In the genomic region with DNA sequence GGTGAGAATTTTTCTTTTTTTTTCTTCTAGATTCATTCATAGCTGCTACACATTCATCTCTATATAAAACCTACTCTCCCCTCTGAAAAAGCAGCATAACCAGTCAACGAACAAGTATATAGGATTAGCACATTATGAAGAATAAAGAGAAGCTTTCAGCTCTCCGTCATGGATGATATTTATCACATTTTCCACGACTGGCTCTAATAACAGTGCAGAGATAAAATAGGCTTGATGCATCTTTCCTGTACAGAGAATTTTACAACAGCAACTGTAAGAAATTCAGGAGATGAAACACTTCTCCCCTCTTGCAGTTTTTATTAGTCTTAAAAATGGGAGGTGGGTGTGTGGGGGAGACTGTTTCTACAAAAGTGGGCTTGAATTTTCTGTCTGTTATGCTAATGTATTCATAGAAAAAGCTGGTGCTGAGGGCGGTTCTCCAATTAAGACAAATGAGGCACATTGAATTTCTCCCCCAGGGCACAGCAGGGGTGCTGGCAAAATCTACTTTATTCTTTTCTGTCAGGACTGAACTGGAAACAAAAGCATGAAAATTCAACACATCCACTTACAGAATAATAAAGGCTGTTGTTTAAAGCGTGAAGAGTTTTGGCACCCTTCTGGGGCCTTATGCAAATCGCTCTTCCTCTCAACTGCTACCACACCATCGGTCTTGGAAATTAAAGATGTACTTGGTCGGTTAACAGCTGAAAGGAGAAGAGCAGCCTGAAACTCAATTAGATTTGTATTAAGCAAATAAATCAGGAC, we compare ENCODE assay signal across 9 cellular contexts.
DNase-seq lines count a peak whose midpoint lies in the region; ATAC-seq and TF ChIP-seq lines count a peak whose summit lies in the region.
"Had no signal": no experiment of that assay in that cellular context is flagged by ENCODE, and none has a peak within 500 bp of the region (broad histone marks: within the 10 kb centered on the region; RNA-seq: fewer than 3 reads in every experiment).

No MANE protein-coding gene starts in this region.

- in situ Hi-C loops in astrocyte of the cerebellum (cut with HindIII; ENCODE audit: low sequenced_read_pairs) = no loop called here

- no peak for TF ChIP-seq CTCF in astrocyte of the cerebellum (IDR thresholded peaks at IDR 0.05; ENCODE audit: low read depth, low read length, missing control alignments)

- DNase-seq in Ammon's horn (ENCODE audit: low spot score) = peak; percentile 87
- peak; percentile 79 for DNase-seq in astrocyte of the cerebellum (ENCODE audit: low read depth)
- DNase-seq in ureter (ENCODE audit: low spot score) = no peak
- no peak for DNase-seq in kidney glomerular epithelial cell (lab: John Stamatoyannopoulos, UW)
- DNase-seq in DMS114 treated with DMSO at 0.1 percent for 48 hours (lab: John Stamatoyannopoulos, UW; ENCODE audit: unreplicated experiment) = no peak
- DNase-seq in AG08395 (ENCODE audit: low spot score) = no peak
- DNase-seq: CD4-positive, CD25-positive, alpha-beta regulatory T cell had no signal

- peak; percentile 88 for ATAC-seq in GM19452 (IDR thresholded peaks at IDR 0.05; ENCODE audit: unreplicated experiment)
- peak; percentile 97 for ATAC-seq in HG03378 (IDR thresholded peaks at IDR 0.05; ENCODE audit: unreplicated experiment)

- H3K4me3 ChIP-seq in astrocyte of the cerebellum (ENCODE audit: low read depth, low read length) = no peak overlapping the region

Comparison
In these comparisons a context has a peak if more than half of its experiments do, and no peak if none do; other contexts are left out.
1. DNase-seq: peak in Ammon's horn (single experiment) and astrocyte of the cerebellum (single experiment); none in ureter (single experiment), kidney glomerular epithelial cell (single experiment), DMS114 treated with DMSO at 0.1 percent for 48 hours (single experiment) and AG08395 (single experiment).